In genomic region chr7:47103498-47104205, GRCh38 we compare ENCODE assay signal across 1 cellular context.
TF ChIP-seq lines count a peak whose summit lies in the region.

No MANE protein-coding gene starts in this region.

TF ChIP-seq in GM23338, 12 proteins besides CTCF, POLR2A, EP300 and RAD21 (continued from another document):
- TF ChIP-seq, protein P1, sequence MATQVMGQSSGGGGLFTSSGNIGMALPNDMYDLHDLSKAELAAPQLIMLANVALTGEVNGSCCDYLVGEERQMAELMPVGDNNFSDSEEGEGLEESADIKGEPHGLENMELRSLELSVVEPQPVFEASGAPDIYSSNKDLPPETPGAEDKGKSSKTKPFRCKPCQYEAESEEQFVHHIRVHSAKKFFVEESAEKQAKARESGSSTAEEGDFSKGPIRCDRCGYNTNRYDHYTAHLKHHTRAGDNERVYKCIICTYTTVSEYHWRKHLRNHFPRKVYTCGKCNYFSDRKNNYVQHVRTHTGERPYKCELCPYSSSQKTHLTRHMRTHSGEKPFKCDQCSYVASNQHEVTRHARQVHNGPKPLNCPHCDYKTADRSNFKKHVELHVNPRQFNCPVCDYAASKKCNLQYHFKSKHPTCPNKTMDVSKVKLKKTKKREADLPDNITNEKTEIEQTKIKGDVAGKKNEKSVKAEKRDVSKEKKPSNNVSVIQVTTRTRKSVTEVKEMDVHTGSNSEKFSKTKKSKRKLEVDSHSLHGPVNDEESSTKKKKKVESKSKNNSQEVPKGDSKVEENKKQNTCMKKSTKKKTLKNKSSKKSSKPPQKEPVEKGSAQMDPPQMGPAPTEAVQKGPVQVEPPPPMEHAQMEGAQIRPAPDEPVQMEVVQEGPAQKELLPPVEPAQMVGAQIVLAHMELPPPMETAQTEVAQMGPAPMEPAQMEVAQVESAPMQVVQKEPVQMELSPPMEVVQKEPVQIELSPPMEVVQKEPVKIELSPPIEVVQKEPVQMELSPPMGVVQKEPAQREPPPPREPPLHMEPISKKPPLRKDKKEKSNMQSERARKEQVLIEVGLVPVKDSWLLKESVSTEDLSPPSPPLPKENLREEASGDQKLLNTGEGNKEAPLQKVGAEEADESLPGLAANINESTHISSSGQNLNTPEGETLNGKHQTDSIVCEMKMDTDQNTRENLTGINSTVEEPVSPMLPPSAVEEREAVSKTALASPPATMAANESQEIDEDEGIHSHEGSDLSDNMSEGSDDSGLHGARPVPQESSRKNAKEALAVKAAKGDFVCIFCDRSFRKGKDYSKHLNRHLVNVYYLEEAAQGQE (IDR thresholded peaks at IDR 0.05; ENCODE audit: unreplicated experiment), result no peak
- TF ChIP-seq ZNF114 (CRISPR knock-in tag; IDR thresholded peaks at IDR 0.05) (no peak), ZNF462 (CRISPR knock-in tag; IDR thresholded peaks at IDR 0.05) (no peak), CREB1 (CRISPR knock-in tag; IDR thresholded peaks at IDR 0.05; ENCODE audit: low read depth) (no peak), JUNB (IDR thresholded peaks at IDR 0.05; ENCODE audit: unreplicated experiment) (no peak), POLR2AphosphoS5 (IDR thresholded peaks at IDR 0.05; ENCODE audit: low read depth) (no peak), EZH2phosphoT487 (IDR thresholded peaks at IDR 0.05; ENCODE audit: unreplicated experiment) (no peak), EZH2 (IDR thresholded peaks at IDR 0.05; ENCODE audit: low read depth, unreplicated experiment) (no peak), NANOG (IDR thresholded peaks at IDR 0.05; ENCODE audit: borderline replicate concordance) (no peak), ZNF331 (CRISPR knock-in tag; IDR thresholded peaks at IDR 0.05; ENCODE audit: low read depth) (no peak)
- TF ChIP-seq, protein P2, sequence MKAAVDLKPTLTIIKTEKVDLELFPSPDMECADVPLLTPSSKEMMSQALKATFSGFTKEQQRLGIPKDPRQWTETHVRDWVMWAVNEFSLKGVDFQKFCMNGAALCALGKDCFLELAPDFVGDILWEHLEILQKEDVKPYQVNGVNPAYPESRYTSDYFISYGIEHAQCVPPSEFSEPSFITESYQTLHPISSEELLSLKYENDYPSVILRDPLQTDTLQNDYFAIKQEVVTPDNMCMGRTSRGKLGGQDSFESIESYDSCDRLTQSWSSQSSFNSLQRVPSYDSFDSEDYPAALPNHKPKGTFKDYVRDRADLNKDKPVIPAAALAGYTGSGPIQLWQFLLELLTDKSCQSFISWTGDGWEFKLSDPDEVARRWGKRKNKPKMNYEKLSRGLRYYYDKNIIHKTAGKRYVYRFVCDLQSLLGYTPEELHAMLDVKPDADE (IDR thresholded peaks at IDR 0.05), result no peak
